In genomic region chr17:40551874-40552768, GRCh38 we compare ENCODE assay signal across 8 cellular contexts. TPM values are rescaled to one million over a fixed set of nuclear protein-coding genes. Genes with fewer than 3 reads are reported as not detected.
DNase-seq lines count a peak whose midpoint lies in the region; ATAC-seq, FAIRE-seq and TF ChIP-seq lines count a peak whose summit lies in the region.

No MANE protein-coding gene starts in this region.

- H3K27ac ChIP-seq in trophoblast cell (ENCODE audit: low read depth, low read length): peak overlapping the region; percentile 78

- peaks cover 64% of the 10 kb centered on the region for H3K79me1 ChIP-seq in trophoblast cell (ENCODE audit: low read length)

- H2BK12ac ChIP-seq in trophoblast cell (ENCODE audit: low read length): peak overlapping the region; percentile 20

- no peak overlapping the region for H3K4me2 ChIP-seq in trophoblast cell (ENCODE audit: low read length)

- ATAC-seq in HG02623 (IDR thresholded peaks at IDR 0.05; ENCODE audit: unreplicated experiment): no peak
- no peak for ATAC-seq in GM18858 (IDR thresholded peaks at IDR 0.05; ENCODE audit: unreplicated experiment)

- no peak overlapping the region for H3K9ac ChIP-seq in trophoblast cell (ENCODE audit: low read length)

- no peak for FAIRE-seq in GM12892 (lab: Jason Lieb, UNC)

- no CpG with 5 or more reads among the region's 32 CpGs for WGBS in trophoblast cell (ENCODE audit: extremely low coverage, insufficient coverage, insufficient read length)

- H3K23ac ChIP-seq in trophoblast cell (ENCODE audit: low read length): no peak overlapping the region

- peaks cover 67 to 74% of the 10 kb centered on the region in 2 experiments for H3K4me1 ChIP-seq in trophoblast cell (ENCODE audit: control insufficient read depth in 1 of 2, insufficient read depth in 2 of 2, low read length in 2 of 2)

- peak overlapping the region; percentile 71 for H4K91ac ChIP-seq in trophoblast cell (ENCODE audit: low read depth, low read length)

- peak overlapping the region; percentile 81 for H2BK120ac ChIP-seq in trophoblast cell (ENCODE audit: insufficient read depth, low read length, poor library complexity)

- H2BK5ac ChIP-seq in trophoblast cell (ENCODE audit: low read depth, low read length, poor library complexity): peak overlapping the region; percentile 51

- peaks cover 0 to 3% of the 10 kb centered on the region in 2 experiments for H3K36me3 ChIP-seq in trophoblast cell (ENCODE audit: control insufficient read depth in 1 of 2, insufficient read depth in 2 of 2, low read length in 2 of 2)

- H3K79me2 ChIP-seq in trophoblast cell (ENCODE audit: control insufficient read depth, insufficient read depth, low read length, poor library complexity): peaks cover 2% of the 10 kb centered on the region

- peak overlapping the region; percentile 61 for H2AK5ac ChIP-seq in trophoblast cell (ENCODE audit: low read length)

- peaks cover 6% of the 10 kb centered on the region for H3K9me3 ChIP-seq in trophoblast cell (ENCODE audit: insufficient read depth, low read depth, low read length)

- H3K4me3 ChIP-seq in trophoblast cell (ENCODE audit: low read depth, low read length): no peak overlapping the region

- peak overlapping the region; percentile 47 for H3K14ac ChIP-seq in trophoblast cell (ENCODE audit: low read length)

- H3K27me3 ChIP-seq in trophoblast cell (ENCODE audit: insufficient read depth, low read length): no peaks in the 10 kb centered on the region

- peak overlapping the region; percentile 22 for H3K18ac ChIP-seq in trophoblast cell (ENCODE audit: low read length)

- peak overlapping the region; percentile 6 for H3K4ac ChIP-seq in trophoblast cell (ENCODE audit: low read depth, low read length)

- H4K12ac ChIP-seq in trophoblast cell (ENCODE audit: low read depth, low read length): no peak overlapping the region

- peak overlapping the region; percentile 7 for H4K8ac ChIP-seq in trophoblast cell (ENCODE audit: low read depth, low read length)

- peak; percentile 80 for TF ChIP-seq POLR2A in GM12892 (IDR thresholded peaks at IDR 0.05; ENCODE audit: low read depth, low read length)

- DNase-seq in GM12892 (ENCODE audit: insufficient read length) (no peak), fibroblast of peridontal ligament (ENCODE audit: extremely low read depth) (peak; percentile 98), trophoblast cell (no peak), NCI-H2107 treated with DMSO at 0.1 percent for 48 hours (lab: John Stamatoyannopoulos, UW; ENCODE audit: unreplicated experiment) (no peak), HuH-7 (ENCODE audit: low spot score) (no peak)
- DNase-seq in activated CD4-positive, alpha-beta T cell treated with anti-CD3 and anti-CD28 coated beads, Interleukin-2, amount 50 U/mL, for 1 hour: peak; percentile 42

- H2AFZ ChIP-seq in trophoblast cell (ENCODE audit: insufficient read depth, low read length, poor library complexity): no peak overlapping the region

RNA-seq across cellular contexts. Expression of gene CCR7, which starts 13.2 kb away (rescaled TPM):
- polyA plus RNA-seq in GM12892 (2012; ENCODE audit: missing spikeins): 167 TPM
- 217 and 236 TPM in 2 replicates for polyA plus RNA-seq in trophoblast cell (2013)

RNA-seq across cellular contexts. Expression of gene TNS4, which starts 50.7 kb away (rescaled TPM):
- not detected for polyA plus RNA-seq in GM12892 (2012; ENCODE audit: missing spikeins)
- 0.79 and 1.1 TPM in 2 replicates for polyA plus RNA-seq in trophoblast cell (2013)

Comparison
In these comparisons a context has a peak if more than half of its experiments do, and no peak if none do; other contexts are left out.
1. DNase-seq: peak in activated CD4-positive, alpha-beta T cell treated with anti-CD3 and anti-CD28 coated beads, Interleukin-2, amount 50 U/mL, for 1 hour (single experiment) and fibroblast of peridontal ligament (single experiment); none in GM12892 (single experiment), trophoblast cell (0 of 2), NCI-H2107 treated with DMSO at 0.1 percent for 48 hours (single experiment) and HuH-7 (single experiment).